26 cellular contexts compared by ENCODE assay signal in genomic region chr1:7390604-7391000, GRCh38.
A peak's percentile ranks its signal among the peaks of the same experiment; 100 is the strongest.
DNase-seq lines count a peak whose midpoint lies in the region; FAIRE-seq and TF ChIP-seq lines count a peak whose summit lies in the region.
"Had no signal": no experiment of that assay in that cellular context is flagged by ENCODE, and none has a peak within 500 bp of the region (broad histone marks: within the 10 kb centered on the region; RNA-seq: fewer than 3 reads in every experiment).

No MANE protein-coding gene starts in this region.

- intact Hi-C loops in kidney (cut with DNase I): no loop called here
- intact Hi-C loops in spleen (cut with DNase I; ENCODE audit: low total_unique reads): no loop called here
- intact Hi-C loops in OCI-LY7 (cut with micrococcal nuclease; ENCODE audit: unreplicated experiment): no loop called here

- no TSS peak for BruUV-seq in OCI-LY7 (replicated peaks; lab: Mats Ljungman, UMichigan)

- no peaks in the 10 kb centered on the region for H3K79me2 ChIP-seq in OCI-LY7 (ENCODE audit: insufficient read depth, low read depth, low read length)
- H3K79me2 ChIP-seq: parathyroid adenoma had no signal

- H3K4me1 ChIP-seq in Peyer's patch (peaks cover 0 to 10% (median 0%) of the 10 kb centered on the region in 4 donors), kidney (ENCODE audit: control insufficient read depth in 1 of 2, insufficient read depth in 1 of 2, low read depth in 1 of 2, low read length in 2 of 2) (peaks cover 6 to 7% of the 10 kb centered on the region in 2 donors), spleen (peaks cover 8 to 37% (median 25%) of the 10 kb centered on the region in 6 donors), OCI-LY7 (ENCODE audit: insufficient read depth, low read length, poor library complexity, severe bottlenecking) (no peaks in the 10 kb centered on the region)
- H3K4me1 ChIP-seq: SJSA1 had no signal

- no peak overlapping the region for H3K4me2 ChIP-seq in OCI-LY7 (ENCODE audit: low read length)

- no peaks in the 10 kb centered on the region for H3K27me3 ChIP-seq in H7 (ENCODE audit: control insufficient read depth, insufficient read depth, low read length)
- H3K27me3 ChIP-seq in Peyer's patch: no peaks in the 10 kb centered on the region
- no peaks in the 10 kb centered on the region for H3K27me3 ChIP-seq in spleen (replicated peaks in 1 of 7)
- H3K27me3 ChIP-seq: gastroesophageal sphincter, right atrium auricular region, SJSA1, uterus had no signal

- H3K36me3 ChIP-seq in H7 (replicated peaks; ENCODE audit: control insufficient read depth, insufficient read depth, low read length) (no peaks in the 10 kb centered on the region), Peyer's patch (no peaks in the 10 kb centered on the region), kidney (ENCODE audit: control insufficient read depth in 1 of 2, insufficient read depth in 2 of 2, low read length in 2 of 2) (no peaks in the 10 kb centered on the region), spleen (no peaks in the 10 kb centered on the region), OCI-LY7 (ENCODE audit: insufficient read depth, low read length) (no peaks in the 10 kb centered on the region)
- H3K36me3 ChIP-seq: gastroesophageal sphincter, right atrium auricular region, SJSA1, uterus had no signal

- TF ChIP-seq POLR2A in Peyer's patch (IDR thresholded peaks at IDR 0.05) (no peak), spleen (IDR thresholded peaks at IDR 0.05) (no peak)

- 87 to 97% (median 94%) methylated on average over 6 to 7 of the region's 7 CpGs for WGBS in spleen, 5 donors

- no peak overlapping the region for H3K9ac ChIP-seq in kidney (ENCODE audit: low read length in 2 of 2)
- H3K9ac ChIP-seq: parathyroid adenoma had no signal

- no peak for TF ChIP-seq CTCF in Peyer's patch (IDR thresholded peaks at IDR 0.05)
- no peak for TF ChIP-seq CTCF in kidney (IDR thresholded peaks at IDR 0.05; ENCODE audit: borderline replicate concordance, extremely low read depth, insufficient read depth)
- TF ChIP-seq CTCF in spleen (IDR thresholded peaks at IDR 0.05 in 8 of 11, conservative IDR thresholded peaks at IDR 0.05 in 3 of 11): no peak
- no peak for TF ChIP-seq CTCF in OCI-LY7 (conservative IDR thresholded peaks at IDR 0.05; ENCODE audit: low read length)

- POLR2A ChIA-PET in OCI-LY7 (lab: Charles Lee): no interaction called here

- DNase-seq in H7 (peak; percentile 20), Peyer's patch (peak in 2 of 3 donors; percentile 9 to 26), kidney (peak; percentile 57), spleen (peak; percentile 66), OCI-LY7 (ENCODE audit: low spot score) (no peak), middle frontal gyrus (ENCODE audit: extremely low spot score, low spot score) (no peak)
- no peak for DNase-seq in stimulated activated CD4-positive, alpha-beta T cell treated with anti-CD3 and anti-CD28 coated beads, Interleukin-4, amount 100 ng/mL, for 4 hours
- DNase-seq: activated B cell treated with CpG ODN at 0.5 μM for 24 hours; activated CD4-positive, alpha-beta T cell treated with anti-CD3 and anti-CD28 coated beads, Interleukin-2, amount 50 U/mL, for 4 hours; activated effector memory CD4-positive, alpha-beta T cell treated with Interleukin-2 at 50 U/mL for 16 hours; activated naive CD8-positive, alpha-beta T cell treated with anti-CD3 and anti-CD28 coated beads, Interleukin-2, amount 10 ng/mL, durations not matched to agents 7 days and 5 days; activated T-cell treated with anti-CD3 and anti-CD28 coated beads for 4 hours; caudate nucleus; CD4-positive, CD25-positive, alpha-beta regulatory T cell; hippocampal formation; NCI-H1694 treated with DMSO at 0.1 percent for 48 hours; NCI-H2171 treated with DMSO at 0.1 percent for 48 hours; NCI-H526 treated with DMSO at 0.1 percent for 48 hours; RPMI8226; stimulated activated CD4-positive, alpha-beta T cell treated with anti-CD3 and anti-CD28 coated beads, Interleukin-2, amount 100 ng/mL, for 48 hours had no signal

- H3K9me2 ChIP-seq in OCI-LY7 (ENCODE audit: insufficient read depth, low read length): no peaks in the 10 kb centered on the region

- no peak overlapping the region for H2AFZ ChIP-seq in OCI-LY7 (ENCODE audit: low read length)
- H2AFZ ChIP-seq: parathyroid adenoma had no signal

- no peaks in the 10 kb centered on the region for H4K20me1 ChIP-seq in OCI-LY7 (ENCODE audit: insufficient read depth, low read length)

- H3K4me3 ChIP-seq in H7 (ENCODE audit: insufficient read depth, low read depth, low read length): no peak overlapping the region
- no peak overlapping the region for H3K4me3 ChIP-seq in Peyer's patch
- no peak overlapping the region for H3K4me3 ChIP-seq in kidney (ENCODE audit: low read length in 2 of 2)
- H3K4me3 ChIP-seq in spleen: no peak overlapping the region
- no peak overlapping the region for H3K4me3 ChIP-seq in OCI-LY7 (ENCODE audit: low read depth, low read length, poor library complexity, severe bottlenecking)
- H3K4me3 ChIP-seq: gastroesophageal sphincter, right atrium auricular region, SJSA1, uterus had no signal

- peaks cover 0 to 4% (median 1%) of the 10 kb centered on the region in 4 donors for H3K9me3 ChIP-seq in Peyer's patch
- H3K9me3 ChIP-seq in kidney (ENCODE audit: control insufficient read depth in 1 of 2, low read length in 2 of 2): peaks cover 4 to 5% of the 10 kb centered on the region in 2 donors
- peaks cover 0 to 8% (median 6%) of the 10 kb centered on the region in 8 donors for H3K9me3 ChIP-seq in spleen
- H3K9me3 ChIP-seq in OCI-LY7 (ENCODE audit: low read length): peaks cover 6% of the 10 kb centered on the region; the same call in 1 of the 2 replicates
- H3K9me3 ChIP-seq: SJSA1 had no signal

- CTCF ChIA-PET in OCI-LY7 (lab: Charles Lee; ENCODE audit: unreplicated experiment): no interaction called here

- H3K27ac ChIP-seq in Peyer's patch (no peak overlapping the region), kidney (ENCODE audit: low read depth in 2 of 2, low read length in 2 of 2) (no peak overlapping the region), spleen (peak overlapping the region in 5 of 8 donors; percentile 71 to 83 (median 73)), OCI-LY7 (ENCODE audit: low read depth, low read length, poor library complexity, severe bottlenecking) (no peak overlapping the region)
- H3K27ac ChIP-seq: parathyroid adenoma, SJSA1, uterus had no signal

- no peak for FAIRE-seq in kidney (lab: Jason Lieb, UNC)
- FAIRE-seq: D721Med had no signal

Comparison
In these comparisons a context has a peak if more than half of its experiments do, and no peak if none do; other contexts are left out.
1. DNase-seq: peak in H7 (single experiment), Peyer's patch (2 of 3), kidney (single experiment) and spleen (single experiment); none in stimulated activated CD4-positive, alpha-beta T cell treated with anti-CD3 and anti-CD28 coated beads, Interleukin-4, amount 100 ng/mL, for 4 hours (0 of 2), OCI-LY7 (single experiment) and middle frontal gyrus (single experiment).
2. H3K27ac ChIP-seq: peak in spleen (5 of 8); none in Peyer's patch (0 of 4), kidney (0 of 2) and OCI-LY7 (single experiment).